Comparison of ENCODE assay signal across 8 cellular contexts in the genomic region with DNA sequence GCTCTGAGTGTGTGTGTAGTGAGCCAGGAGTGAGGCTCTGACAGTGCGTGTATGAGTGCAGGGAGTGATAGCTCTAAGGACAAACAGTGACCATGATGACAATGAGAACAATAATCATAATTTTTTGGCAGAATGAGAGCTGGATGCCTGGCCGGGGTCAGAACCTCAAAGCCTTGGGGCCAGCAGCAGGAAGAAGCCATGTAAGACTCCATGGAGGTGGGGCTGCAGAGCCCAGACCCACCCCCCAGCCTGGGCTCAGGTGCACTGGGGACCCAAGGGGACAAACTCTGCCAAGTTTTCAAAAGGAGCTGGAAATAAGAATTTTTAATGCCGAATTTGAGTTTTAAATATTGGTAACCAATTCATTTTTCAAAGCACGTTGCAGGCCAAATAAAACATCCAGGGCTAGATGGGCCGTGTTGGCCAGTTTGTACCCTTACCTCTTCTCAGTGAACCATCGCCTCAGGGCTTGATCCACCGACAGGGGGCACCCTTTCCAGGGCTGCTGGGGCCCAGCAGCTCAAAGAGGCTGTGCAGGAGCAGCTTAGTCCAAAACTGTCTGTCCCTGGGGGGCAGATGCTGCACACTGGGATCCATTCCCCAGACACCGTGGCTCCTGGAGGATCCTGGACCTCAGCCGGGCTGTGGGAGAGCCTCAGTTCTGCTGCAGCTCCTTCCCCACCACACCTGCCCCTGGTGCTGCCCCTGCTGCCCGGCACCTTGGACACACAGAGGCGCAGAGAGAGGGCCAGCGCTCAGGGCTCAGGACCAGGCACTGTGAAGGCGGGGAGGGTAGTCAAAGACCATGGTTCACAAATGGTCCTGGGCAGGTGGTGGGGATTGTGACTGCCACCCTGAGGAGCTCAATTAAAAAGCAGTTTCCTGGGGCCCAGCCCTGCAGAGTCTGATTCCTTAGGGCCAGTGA.
DNase-seq lines count a peak whose midpoint lies in the region; ATAC-seq and TF ChIP-seq lines count a peak whose summit lies in the region.

No MANE protein-coding gene starts in this region.

- no peak overlapping the region for H3K27ac ChIP-seq in endodermal cell (ENCODE audit: low read depth, low read length)

- DNase-seq in activated naive CD4-positive, alpha-beta T cell treated with anti-CD3 and anti-CD28 coated beads, Interleukin-2, amount 50 U/mL, for 72 hours (ENCODE audit: low spot score in 2 of 2), result peak; percentile 46 to 51
- DNase-seq in activated naive CD4-positive, alpha-beta T cell treated with Interleukin-2 at 50 U/mL for 16 hours, result no peak
- DNase-seq in NB4 (ENCODE audit: low read depth) (peak; percentile 32), endodermal cell (peak; percentile 88), NCI-H2227 (lab: John Stamatoyannopoulos, UW; ENCODE audit: unreplicated experiment) (no peak), cortex of kidney (lab: John Stamatoyannopoulos, UW) (no peak)
- DNase-seq in stimulated activated effector memory CD8-positive, alpha-beta T cell treated with anti-CD3 and anti-CD28 coated beads, Interleukin-12 subunit alpha, Interleukin-12 subunit beta, amount 100 ng/mL, for 72 hours (ENCODE audit: low spot score in 2 of 2), result peak in 1 of 2 donors; percentile 54

- ATAC-seq in activated naive CD4-positive, alpha-beta T cell treated with anti-CD3 and anti-CD28 coated beads, Interleukin-2, amount 50 U/mL, for 72 hours, result no peak
- peak; percentile 16 for ATAC-seq in stimulated activated effector memory CD8-positive, alpha-beta T cell treated with anti-CD3 and anti-CD28 coated beads, Interleukin-12 subunit alpha, Interleukin-12 subunit beta, amount 100 ng/mL, for 72 hours
- ATAC-seq in HG02642 (IDR thresholded peaks at IDR 0.05; ENCODE audit: poor library complexity, unreplicated experiment), result no peak

- TF ChIP-seq POLR2A in NB4 (IDR thresholded peaks at IDR 0.05; ENCODE audit: extremely low read depth, insufficient read length), result no peak

- no peaks in the 10 kb centered on the region for H3K4me1 ChIP-seq in endodermal cell (ENCODE audit: control insufficient read depth, insufficient read depth, low read length)

- no peak overlapping the region for H3K27ac Mint-ChIP-seq in activated naive CD4-positive, alpha-beta T cell treated with anti-CD3 and anti-CD28 coated beads, Interleukin-2, amount 50 U/mL, for 72 hours
- H3K27ac Mint-ChIP-seq in endodermal cell, result no peak overlapping the region
- H3K27ac Mint-ChIP-seq in stimulated activated effector memory CD8-positive, alpha-beta T cell treated with anti-CD3 and anti-CD28 coated beads, Interleukin-12 subunit alpha, Interleukin-12 subunit beta, amount 100 ng/mL, for 72 hours, result no peak overlapping the region

- WGBS in endodermal cell (ENCODE audit: insufficient coverage in 1 of 2, insufficient read length in 1 of 2), 2 experiments, result 72 to 78% methylated on average over 6 to 13 of the region's 13 CpGs

- H3K9me3 Mint-ChIP-seq in activated naive CD4-positive, alpha-beta T cell treated with anti-CD3 and anti-CD28 coated beads, Interleukin-2, amount 50 U/mL, for 72 hours, result peaks cover 0 to 5% of the 10 kb centered on the region in 2 donors
- no peaks in the 10 kb centered on the region for H3K9me3 Mint-ChIP-seq in endodermal cell
- H3K9me3 Mint-ChIP-seq in stimulated activated effector memory CD8-positive, alpha-beta T cell treated with anti-CD3 and anti-CD28 coated beads, Interleukin-12 subunit alpha, Interleukin-12 subunit beta, amount 100 ng/mL, for 72 hours, result peaks cover 4% of the 10 kb centered on the region

- no peak overlapping the region for H3K9ac ChIP-seq in endodermal cell (ENCODE audit: extremely low read depth, low read length, poor library complexity, severe bottlenecking)

- no peaks in the 10 kb centered on the region for H3K36me3 ChIP-seq in endodermal cell (ENCODE audit: control insufficient read depth, insufficient read depth, low read length)

- TF ChIP-seq CTCF in NB4 (IDR thresholded peaks at IDR 0.05; ENCODE audit: low read depth, low read length), result peak; percentile 68
- TF ChIP-seq CTCF in endodermal cell (conservative IDR thresholded peaks at IDR 0.05), result peak; percentile 86

- H3K27me3 ChIP-seq in endodermal cell (ENCODE audit: control insufficient read depth, insufficient read depth, low read length, poor library complexity, severe bottlenecking), result peaks cover 8% of the 10 kb centered on the region

- H3K4me3 Mint-ChIP-seq in endodermal cell, result no peak overlapping the region
- H3K4me3 Mint-ChIP-seq in stimulated activated effector memory CD8-positive, alpha-beta T cell treated with anti-CD3 and anti-CD28 coated beads, Interleukin-12 subunit alpha, Interleukin-12 subunit beta, amount 100 ng/mL, for 72 hours, result no peak overlapping the region

- peaks cover 53% of the 10 kb centered on the region for H3K27me3 Mint-ChIP-seq in endodermal cell (ENCODE audit: insufficient read depth)

- H3K9me3 ChIP-seq in endodermal cell (ENCODE audit: control insufficient read depth, low read length), result no peaks in the 10 kb centered on the region

- H3K4me3 ChIP-seq in NB4 (ENCODE audit: low read depth, low read length) (no peak overlapping the region), endodermal cell (ENCODE audit: low read length) (no peak overlapping the region)

- H3K4me1 Mint-ChIP-seq in endodermal cell, result no peaks in the 10 kb centered on the region
- peaks cover 5% of the 10 kb centered on the region for H3K4me1 Mint-ChIP-seq in stimulated activated effector memory CD8-positive, alpha-beta T cell treated with anti-CD3 and anti-CD28 coated beads, Interleukin-12 subunit alpha, Interleukin-12 subunit beta, amount 100 ng/mL, for 72 hours

- peaks cover 0 to 6% of the 10 kb centered on the region in 2 donors for H3K36me3 Mint-ChIP-seq in activated naive CD4-positive, alpha-beta T cell treated with anti-CD3 and anti-CD28 coated beads, Interleukin-2, amount 50 U/mL, for 72 hours
- H3K36me3 Mint-ChIP-seq in endodermal cell (ENCODE audit: low read depth), result no peaks in the 10 kb centered on the region
- H3K36me3 Mint-ChIP-seq in stimulated activated effector memory CD8-positive, alpha-beta T cell treated with anti-CD3 and anti-CD28 coated beads, Interleukin-12 subunit alpha, Interleukin-12 subunit beta, amount 100 ng/mL, for 72 hours, result no peaks in the 10 kb centered on the region

Comparison
In these comparisons a context has a peak if more than half of its experiments do, and no peak if none do; other contexts are left out.
1. DNase-seq: peak in activated naive CD4-positive, alpha-beta T cell treated with anti-CD3 and anti-CD28 coated beads, Interleukin-2, amount 50 U/mL, for 72 hours (2 of 2), NB4 (single experiment) and endodermal cell (single experiment); none in activated naive CD4-positive, alpha-beta T cell treated with Interleukin-2 at 50 U/mL for 16 hours (single experiment), NCI-H2227 (single experiment) and cortex of kidney (single experiment).